ENCODE assay signal across 1 cellular context in genomic region chr3:186843039-186843432, GRCh38.
A peak's percentile ranks its signal among the peaks of the same experiment; 100 is the strongest.
TF ChIP-seq lines count a peak whose summit lies in the region.

No MANE protein-coding gene starts in this region.

TF ChIP-seq in HepG2, 621 proteins besides CTCF, POLR2A, EP300 and RAD21:
- TF ChIP-seq MAFK (conservative IDR thresholded peaks at IDR 0.05 in 1 of 2, IDR thresholded peaks at IDR 0.05 in 1 of 2; ENCODE audit: low read length in 2 of 2) (0 out of 4 replicates have a peak, but pooled peaks of 1 of the 2 experiments have one; percentile 7), ZNF354B (CRISPR knock-in tag; IDR thresholded peaks at IDR 0.05) (no peak)
